8 cellular contexts compared by ENCODE assay signal in genomic region chr20:64080013-64080812, GRCh38. TPM values are rescaled to one million over a fixed set of nuclear protein-coding genes. Genes with fewer than 3 reads are reported as not detected.
DNase-seq lines count a peak whose midpoint lies in the region; FAIRE-seq and TF ChIP-seq lines count a peak whose summit lies in the region.

TSS of gene OPRL1 (plus strand) at chr20:64080082. CDS start at chr20:64092721, 12,639 bp downstream.

- no peaks in the 10 kb centered on the region for H3K79me2 ChIP-seq in astrocyte (ENCODE audit: insufficient read depth, low read length)

- DNase-seq in CD4-positive, alpha-beta memory T cell = peak; percentile 50 to 86 (median 57)
- DNase-seq in LNCaP clone FGC (ENCODE audit: low read depth) = no peak
- no peak for DNase-seq in astrocyte (ENCODE audit: low read depth)
- DNase-seq in epidermal melanocyte (ENCODE audit: insufficient read length, low spot score) = no peak
- no peak for DNase-seq in HuH-7 (ENCODE audit: low spot score)
- no peak for DNase-seq in DMS 273 (lab: John Stamatoyannopoulos, UW; ENCODE audit: unreplicated experiment)

- peak within 1 kb of the TSS; percentile 86 for H2AFZ ChIP-seq in astrocyte (ENCODE audit: low read depth, low read length)

- no peaks in the 10 kb centered on the region for H3K27me3 Mint-ChIP-seq in CD4-positive, alpha-beta memory T cell
- H3K27me3 Mint-ChIP-seq in astrocyte (ENCODE audit: low read depth, unreplicated experiment) = peaks cover 6% of the 10 kb centered on the region

- TF ChIP-seq CTCF in LNCaP clone FGC (IDR thresholded peaks at IDR 0.05; ENCODE audit: control insufficient read depth, extremely low read depth, insufficient read depth) (no peak), astrocyte (IDR thresholded peaks at IDR 0.05; ENCODE audit: insufficient read depth, low read depth, low read length) (no peak)

- peaks cover 9% of the 10 kb centered on the region for H3K36me3 ChIP-seq in CD4-positive, alpha-beta memory T cell (ENCODE audit: insufficient read depth, low read length)
- H3K36me3 ChIP-seq in astrocyte (ENCODE audit: insufficient read depth, low read length) (no peaks in the 10 kb centered on the region), subcutaneous abdominal adipose tissue (ENCODE audit: control insufficient read depth in 5 of 5, insufficient read depth in 5 of 5, low read length in 5 of 5) (peaks cover 0 to 3% (median 1%) of the 10 kb centered on the region in 5 donors)

- peak within 1 kb of the TSS; percentile 96 for H3K4me2 ChIP-seq in astrocyte (ENCODE audit: low read length)

- H3K27me3 ChIP-seq in CD4-positive, alpha-beta memory T cell (ENCODE audit: insufficient read depth, low read length) = no peaks in the 10 kb centered on the region
- peaks cover 17% of the 10 kb centered on the region for H3K27me3 ChIP-seq in astrocyte (ENCODE audit: insufficient read depth, low read length)
- H3K27me3 ChIP-seq in layer of hippocampus (ENCODE audit: control insufficient read depth, insufficient read depth, low read length) = no peaks in the 10 kb centered on the region
- H3K27me3 ChIP-seq in subcutaneous abdominal adipose tissue (ENCODE audit: control insufficient read depth in 5 of 5, insufficient read depth in 4 of 5, low read length in 5 of 5) = peaks cover 7 to 15% (median 14%) of the 10 kb centered on the region in 5 donors

- FAIRE-seq in astrocyte (lab: Jason Lieb, UNC) = no peak

- peaks cover 11 to 62% (median 37%) of the 10 kb centered on the region in 4 donors for H3K4me1 Mint-ChIP-seq in CD4-positive, alpha-beta memory T cell
- no peaks in the 10 kb centered on the region for H3K4me1 Mint-ChIP-seq in astrocyte (ENCODE audit: low read depth, unreplicated experiment)

- peak within 1 kb of the TSS; percentile 83 to 94 (median 92) for H3K27ac Mint-ChIP-seq in CD4-positive, alpha-beta memory T cell
- H3K27ac Mint-ChIP-seq in astrocyte (ENCODE audit: unreplicated experiment) = no peak within 1 kb of the TSS

- peaks cover 0 to 15% of the 10 kb centered on the region in 2 donors for H3K36me3 Mint-ChIP-seq in CD4-positive, alpha-beta memory T cell
- H3K36me3 Mint-ChIP-seq in astrocyte (ENCODE audit: low read depth, unreplicated experiment) = no peaks in the 10 kb centered on the region

- peak within 1 kb of the TSS; percentile 74 for H3K27ac ChIP-seq in CD4-positive, alpha-beta memory T cell (ENCODE audit: low read depth, low read length)
- H3K27ac ChIP-seq in astrocyte (ENCODE audit: low read depth, low read length) (no peak within 1 kb of the TSS), layer of hippocampus (ENCODE audit: low read depth, low read length) (peak within 1 kb of the TSS; percentile 80), subcutaneous abdominal adipose tissue (ENCODE audit: low read depth, low read length) (peak within 1 kb of the TSS; percentile 37)

- H3K9ac ChIP-seq in astrocyte (ENCODE audit: low read length) (peak within 1 kb of the TSS; percentile 79), subcutaneous abdominal adipose tissue (ENCODE audit: low read length in 5 of 5) (peak within 1 kb of the TSS; percentile 16 to 84 (median 82))

- CTCF ChIA-PET in CD4-positive, alpha-beta memory T cell (lab: Charles Lee; ENCODE audit: partially characterized antibody) = interaction anchor here (1.0 to 5.2 kb wide), 6 partner anchors 18 to 176 kb away, joined by 3 to 73 read pairs (median 5); no protein-coding TSS in a partner anchor

- H3K4me3 ChIP-seq in CD4-positive, alpha-beta memory T cell (ENCODE audit: low read length in 2 of 2) = peak within 1 kb of the TSS; percentile 73 to 97
- peak within 1 kb of the TSS; percentile 67 for H3K4me3 ChIP-seq in LNCaP clone FGC (ENCODE audit: low read depth, low read length)
- peak within 1 kb of the TSS; percentile 66 for H3K4me3 ChIP-seq in astrocyte (ENCODE audit: insufficient read depth, low read depth, low read length)
- peak within 1 kb of the TSS; percentile 59 to 78 (median 73) for H3K4me3 ChIP-seq in subcutaneous abdominal adipose tissue (ENCODE audit: low read depth in 1 of 5, low read length in 5 of 5)

- H4K20me1 ChIP-seq in astrocyte (ENCODE audit: insufficient read depth, low read length) = peaks cover 15% of the 10 kb centered on the region

- no peaks in the 10 kb centered on the region for H3K9me3 ChIP-seq in CD4-positive, alpha-beta memory T cell (ENCODE audit: control insufficient read depth in 1 of 2, low read length in 2 of 2)
- H3K9me3 ChIP-seq in astrocyte (ENCODE audit: insufficient read depth, low read depth, low read length) (no peaks in the 10 kb centered on the region), subcutaneous abdominal adipose tissue (ENCODE audit: control insufficient read depth in 5 of 5, low read length in 5 of 5) (no peaks in the 10 kb centered on the region)

- intact Hi-C loops in CD4-positive, alpha-beta memory T cell (cut with micrococcal nuclease) = no loop called here

- POLR2A ChIA-PET in CD4-positive, alpha-beta memory T cell (lab: Charles Lee; ENCODE audit: partially characterized antibody) = interaction anchor here (0.9 to 3.5 kb wide), 14 partner anchors 10 to 1076 kb away, joined by 3 to 29 read pairs (median 6); partner anchors contain the start of genes LIME1, PCMTD2, PPDPF and TCEA2

- peaks cover 48% of the 10 kb centered on the region for H3K4me1 ChIP-seq in CD4-positive, alpha-beta memory T cell (ENCODE audit: insufficient read depth, low read length)
- H3K4me1 ChIP-seq in astrocyte (ENCODE audit: insufficient read depth, low read length) (peaks cover 16% of the 10 kb centered on the region), subcutaneous abdominal adipose tissue (ENCODE audit: control insufficient read depth in 5 of 5, insufficient read depth in 5 of 5, low read length in 5 of 5) (peaks cover 0 to 81% (median 61%) of the 10 kb centered on the region in 5 donors)

- H3K4me3 Mint-ChIP-seq in CD4-positive, alpha-beta memory T cell = peak within 1 kb of the TSS; percentile 86 to 95 (median 90)
- H3K4me3 Mint-ChIP-seq in astrocyte (ENCODE audit: unreplicated experiment) = peak within 1 kb of the TSS; percentile 85

- H3K9me3 Mint-ChIP-seq in CD4-positive, alpha-beta memory T cell = no peaks in the 10 kb centered on the region
- H3K9me3 Mint-ChIP-seq in astrocyte (ENCODE audit: unreplicated experiment) = peaks cover 1% of the 10 kb centered on the region

RNA-seq across cellular contexts. Expression of gene OPRL1, which starts in this region (rescaled TPM):
- total RNA-seq in CD4-positive, alpha-beta memory T cell = 1 to 10 TPM in 1 of 2 experiments, under 1 TPM in 1; 0.87 to 1.1 TPM
- 1 to 10 TPM in 1 of 2 donors, under 1 TPM in 1; 0.68 to 1.1 TPM for polyA plus RNA-seq in CD4-positive, alpha-beta memory T cell
- 2.8 and 3.6 TPM in 2 replicates for total RNA-seq in astrocyte

Comparison
In these comparisons a context has a peak if more than half of its experiments do, and no peak if none do; other contexts are left out.
1. DNase-seq: peak in CD4-positive, alpha-beta memory T cell (5 of 5); none in LNCaP clone FGC (single experiment), astrocyte (single experiment), epidermal melanocyte (single experiment), HuH-7 (single experiment) and DMS 273 (single experiment).
2. Peak in every context shown above with its lines, with median percentiles within 50 percentile points of each other: H3K4me3 ChIP-seq.